ENCODE assay signal across 27 cellular contexts in the genomic region with DNA sequence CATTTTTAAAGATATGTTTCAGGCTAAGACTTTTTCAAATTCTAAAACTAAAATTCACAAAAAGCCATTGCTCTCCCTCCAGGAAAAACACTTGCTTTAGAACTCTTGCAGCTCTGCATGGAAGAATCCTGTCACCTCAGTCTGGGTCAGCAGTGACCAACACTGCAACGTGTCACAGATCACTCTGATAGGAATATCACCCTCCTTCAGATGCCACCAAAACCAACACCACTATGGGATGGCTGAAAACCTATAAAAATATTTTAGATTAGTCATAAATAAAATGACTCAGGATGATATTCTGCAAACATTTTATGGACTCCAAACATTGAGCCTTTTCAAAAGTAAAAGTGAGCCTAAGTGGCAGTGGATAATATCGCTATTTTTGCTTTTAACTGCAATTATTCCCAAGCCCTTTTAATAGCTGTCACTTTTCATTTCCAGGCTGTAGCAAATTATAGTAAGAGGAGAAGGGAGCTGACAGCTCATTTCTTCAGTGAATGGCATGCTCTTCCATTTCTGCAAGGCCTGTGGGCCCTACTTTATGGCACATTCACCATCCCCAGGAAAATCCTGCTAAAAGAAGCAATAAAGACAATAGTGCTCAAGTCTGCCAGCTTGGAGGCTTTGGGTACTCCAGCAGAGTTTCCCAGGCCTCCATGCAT.
"Had no signal": no experiment of that assay in that cellular context is flagged by ENCODE, and none has a peak within 500 bp of the region (broad histone marks: within the 10 kb centered on the region; RNA-seq: fewer than 3 reads in every experiment).

No MANE protein-coding gene starts in this region.

- H3K9me3 Mint-ChIP-seq: activated CD4-positive, alpha-beta memory T cell treated with anti-CD3 and anti-CD28 coated beads for 36 hours; activated CD4-positive, alpha-beta T cell treated with anti-CD3 and anti-CD28 coated beads, Interleukin-2, amount 10 ng/mL, durations not matched to agents 24 days and 14 days; activated naive CD4-positive, alpha-beta T cell treated with anti-CD3 and anti-CD28 coated beads, Interleukin-2, amount 50 U/mL, for 72 hours; T-cell had no signal

- H3K27me3 ChIP-seq: brain microvascular endothelial cell, cardiac muscle cell had no signal

- H3K36me3 ChIP-seq: brain microvascular endothelial cell, cardiac muscle cell had no signal

- H3K27ac Mint-ChIP-seq: activated CD4-positive, alpha-beta memory T cell treated with anti-CD3 and anti-CD28 coated beads for 36 hours; activated CD4-positive, alpha-beta T cell treated with anti-CD3 and anti-CD28 coated beads, Interleukin-2, amount 10 ng/mL, durations not matched to agents 24 days and 14 days; activated naive CD4-positive, alpha-beta T cell treated with anti-CD3 and anti-CD28 coated beads, Interleukin-2, amount 50 U/mL, for 72 hours; T-cell had no signal

- ATAC-seq: K562, Panc1, Right ventricle myocardium inferior, T-cell had no signal

- DNase-seq: activated CD4-positive, alpha-beta memory T cell treated with anti-CD3 and anti-CD28 coated beads for 36 hours; activated CD4-positive, alpha-beta T cell treated with anti-CD3 and anti-CD28 coated beads, Interleukin-2, amount 10 ng/mL, durations not matched to agents 24 days and 14 days; activated CD4-positive, CD25-positive, alpha-beta regulatory T cell treated with anti-CD3 and anti-CD28 coated beads, Interleukin-2, amount 50 U/mL, for 72 hours; activated CD8-positive, alpha-beta memory T cell treated with anti-CD3 and anti-CD28 coated beads for 24 hours; activated naive CD4-positive, alpha-beta T cell; activated T-cell treated with anti-CD3 and anti-CD28 coated beads, Interleukin-2, amount 50 U/mL, for 48 hours; brain microvascular endothelial cell; Karpas-422; NCI-H1105 treated with DMSO at 0.1 percent for 48 hours; NCI-H1436 treated with DMSO at 0.1 percent for 48 hours; NCI-H187; NCI-H2081; NCI-H2171 treated with DMSO at 0.1 percent for 48 hours; NCI-H226; NCI-H526; NCI-H774; RPMI8226; T-cell; T-helper 2 cell; T1000 had no signal

- H3K27me3 Mint-ChIP-seq: activated CD4-positive, alpha-beta memory T cell treated with anti-CD3 and anti-CD28 coated beads for 36 hours; activated CD4-positive, alpha-beta T cell treated with anti-CD3 and anti-CD28 coated beads, Interleukin-2, amount 10 ng/mL, durations not matched to agents 24 days and 14 days; T-cell had no signal

- H3K4me3 Mint-ChIP-seq: activated CD4-positive, alpha-beta memory T cell treated with anti-CD3 and anti-CD28 coated beads for 36 hours; activated CD4-positive, alpha-beta T cell treated with anti-CD3 and anti-CD28 coated beads, Interleukin-2, amount 10 ng/mL, durations not matched to agents 24 days and 14 days; T-cell had no signal

- FAIRE-seq: K562, TTC549 had no signal

- H3K27ac ChIP-seq: brain microvascular endothelial cell, cardiac muscle cell, SK-N-MC had no signal

- H3K4me3 ChIP-seq: cardiac muscle cell, K562, SK-N-MC had no signal
